In genomic region chr5:32174011-32174866, GRCh38 we compare ENCODE assay signal across 8 cellular contexts. TPM values are rescaled to one million over a fixed set of nuclear protein-coding genes. Genes with fewer than 3 reads are reported as not detected.
A peak's percentile ranks its signal among the peaks of the same experiment; 100 is the strongest.
DNase-seq lines count a peak whose midpoint lies in the region; ATAC-seq and TF ChIP-seq lines count a peak whose summit lies in the region.

Gene GOLPH3, minus strand, starts transcription at chr5:32174319. Its CDS starts 285 bp downstream, at chr5:32174034.

- peaks cover 53% of the 10 kb centered on the region for H3K36me3 Mint-ChIP-seq in activated T-cell treated with anti-CD3 and anti-CD28 coated beads, Interleukin-2, amount 50 U/mL, for 24 hours (ENCODE audit: low read depth)

- H3K4me1 ChIP-seq in esophagus (ENCODE audit: control insufficient read depth in 2 of 2, insufficient read depth in 2 of 2, low read length in 1 of 2) (no peaks in the 10 kb centered on the region), muscle layer of duodenum (ENCODE audit: control insufficient read depth in 1 of 2, insufficient read depth in 2 of 2, low read length in 2 of 2) (peaks cover 9 to 13% of the 10 kb centered on the region in 2 donors)

- H3K27me3 ChIP-seq in esophagus (ENCODE audit: control insufficient read depth in 1 of 2, insufficient read depth in 2 of 2, low read length in 2 of 2): no peaks in the 10 kb centered on the region
- no peaks in the 10 kb centered on the region for H3K27me3 ChIP-seq in muscle layer of duodenum (ENCODE audit: low read depth, low read length)

- peaks cover 2% of the 10 kb centered on the region for H3K9me3 Mint-ChIP-seq in activated T-cell treated with anti-CD3 and anti-CD28 coated beads, Interleukin-2, amount 50 U/mL, for 24 hours

- ATAC-seq in GM21737 (IDR thresholded peaks at IDR 0.05; ENCODE audit: unreplicated experiment): peak; percentile 89

- H3K27ac ChIP-seq in esophagus (ENCODE audit: low read depth in 2 of 2, low read length in 1 of 2) (peak within 1 kb of the TSS; percentile 100), muscle layer of duodenum (ENCODE audit: low read length) (peak within 1 kb of the TSS; percentile 94)

- peak within 1 kb of the TSS; percentile 98 for H3K27ac Mint-ChIP-seq in activated T-cell treated with anti-CD3 and anti-CD28 coated beads, Interleukin-2, amount 50 U/mL, for 24 hours

- H3K4me3 ChIP-seq in esophagus (ENCODE audit: low read depth in 1 of 2, low read length in 2 of 2): peak within 1 kb of the TSS; percentile 77 to 100
- peak within 1 kb of the TSS; percentile 67 to 96 for H3K4me3 ChIP-seq in muscle layer of duodenum (ENCODE audit: low read depth in 1 of 2, low read length in 2 of 2)

- no peaks in the 10 kb centered on the region for H3K9me3 ChIP-seq in esophagus (ENCODE audit: control insufficient read depth in 2 of 2, insufficient read depth in 1 of 2, low read depth in 1 of 2, low read length in 1 of 2)
- no peaks in the 10 kb centered on the region for H3K9me3 ChIP-seq in muscle layer of duodenum (ENCODE audit: control insufficient read depth in 1 of 2, low read length in 2 of 2)

- 0% methylated on average over 59 to 85 of the region's 85 CpGs for WGBS in esophagus, 2 donors

- H3K4me3 Mint-ChIP-seq in activated T-cell treated with anti-CD3 and anti-CD28 coated beads, Interleukin-2, amount 50 U/mL, for 24 hours: peak within 1 kb of the TSS; percentile 99

- no peaks in the 10 kb centered on the region for H3K27me3 Mint-ChIP-seq in activated T-cell treated with anti-CD3 and anti-CD28 coated beads, Interleukin-2, amount 50 U/mL, for 24 hours

- peaks cover 34% of the 10 kb centered on the region for H3K4me1 Mint-ChIP-seq in activated T-cell treated with anti-CD3 and anti-CD28 coated beads, Interleukin-2, amount 50 U/mL, for 24 hours (ENCODE audit: low read depth)

- H3K36me3 ChIP-seq in esophagus (ENCODE audit: control insufficient read depth in 2 of 2, insufficient read depth in 2 of 2, low read length in 1 of 2): no peaks in the 10 kb centered on the region
- H3K36me3 ChIP-seq in muscle layer of duodenum (ENCODE audit: control insufficient read depth in 1 of 2, insufficient read depth in 2 of 2, low read length in 2 of 2): peaks cover 6 to 12% of the 10 kb centered on the region in 2 donors

- DNase-seq in DMS53 (lab: John Stamatoyannopoulos, UW): peak; percentile 94
- DNase-seq in KG1 (lab: John Stamatoyannopoulos, UW): peak; percentile 67
- peak; percentile 95 for DNase-seq in activated T-cell treated with anti-CD3 and anti-CD28 coated beads, Interleukin-2, amount 50 U/mL, for 24 hours
- peak; percentile 88 for DNase-seq in stimulated activated CD8-positive, alpha-beta memory T cell treated with anti-CD3 and anti-CD28 coated beads, Interleukin-7, amount 100 ng/mL, for 24 hours (ENCODE audit: low read depth)

TF ChIP-seq in PFSK-1, 5 proteins besides CTCF, POLR2A, EP300 and RAD21:
- TF ChIP-seq TAF1 (IDR thresholded peaks at IDR 0.05; ENCODE audit: borderline replicate concordance, insufficient read depth, low read length): peak; percentile 68; the same call in 1 of the 2 replicates
- TF ChIP-seq, protein P1, sequence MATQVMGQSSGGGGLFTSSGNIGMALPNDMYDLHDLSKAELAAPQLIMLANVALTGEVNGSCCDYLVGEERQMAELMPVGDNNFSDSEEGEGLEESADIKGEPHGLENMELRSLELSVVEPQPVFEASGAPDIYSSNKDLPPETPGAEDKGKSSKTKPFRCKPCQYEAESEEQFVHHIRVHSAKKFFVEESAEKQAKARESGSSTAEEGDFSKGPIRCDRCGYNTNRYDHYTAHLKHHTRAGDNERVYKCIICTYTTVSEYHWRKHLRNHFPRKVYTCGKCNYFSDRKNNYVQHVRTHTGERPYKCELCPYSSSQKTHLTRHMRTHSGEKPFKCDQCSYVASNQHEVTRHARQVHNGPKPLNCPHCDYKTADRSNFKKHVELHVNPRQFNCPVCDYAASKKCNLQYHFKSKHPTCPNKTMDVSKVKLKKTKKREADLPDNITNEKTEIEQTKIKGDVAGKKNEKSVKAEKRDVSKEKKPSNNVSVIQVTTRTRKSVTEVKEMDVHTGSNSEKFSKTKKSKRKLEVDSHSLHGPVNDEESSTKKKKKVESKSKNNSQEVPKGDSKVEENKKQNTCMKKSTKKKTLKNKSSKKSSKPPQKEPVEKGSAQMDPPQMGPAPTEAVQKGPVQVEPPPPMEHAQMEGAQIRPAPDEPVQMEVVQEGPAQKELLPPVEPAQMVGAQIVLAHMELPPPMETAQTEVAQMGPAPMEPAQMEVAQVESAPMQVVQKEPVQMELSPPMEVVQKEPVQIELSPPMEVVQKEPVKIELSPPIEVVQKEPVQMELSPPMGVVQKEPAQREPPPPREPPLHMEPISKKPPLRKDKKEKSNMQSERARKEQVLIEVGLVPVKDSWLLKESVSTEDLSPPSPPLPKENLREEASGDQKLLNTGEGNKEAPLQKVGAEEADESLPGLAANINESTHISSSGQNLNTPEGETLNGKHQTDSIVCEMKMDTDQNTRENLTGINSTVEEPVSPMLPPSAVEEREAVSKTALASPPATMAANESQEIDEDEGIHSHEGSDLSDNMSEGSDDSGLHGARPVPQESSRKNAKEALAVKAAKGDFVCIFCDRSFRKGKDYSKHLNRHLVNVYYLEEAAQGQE (IDR thresholded peaks at IDR 0.05; ENCODE audit: insufficient read depth in 1 of 2, low read depth in 2 of 2, low read length in 2 of 2): peak; percentile 28 to 33; a peak in 1 of 4 replicates
- peak; percentile 89 for TF ChIP-seq POLR2AphosphoS5 (IDR thresholded peaks at IDR 0.05; ENCODE audit: low read depth, low read length)
- TF ChIP-seq SIN3A (IDR thresholded peaks at IDR 0.05; ENCODE audit: borderline replicate concordance, insufficient read depth, low read length): 0 out of 2 replicates have a peak, but pooled peaks have one; percentile 10
- TF ChIP-seq FOXP2 (optimal IDR thresholded peaks at IDR 0.05; ENCODE audit: borderline replicate concordance, extremely low read depth, extremely low read length, insufficient read depth): peak; percentile 67

RNA-seq across cellular contexts. Expression of gene GOLPH3, which starts in this region (rescaled TPM):
- 96.2 TPM for polyA plus RNA-seq in PFSK-1 (2012; ENCODE audit: insufficient read length, low read depth)
- 10 to 100 TPM; 31.9 to 34.9 TPM for polyA plus RNA-seq in esophagus

Comparison
In these comparisons a context has a peak if more than half of its experiments do, and no peak if none do; other contexts are left out.
1. Peak in every context shown above with its lines: DNase-seq, ATAC-seq, H3K4me3 ChIP-seq and H3K27ac ChIP-seq.